Comparison of ENCODE assay signal across 2 cellular contexts in genomic region chr12:1566449-1567135, GRCh38.
TF ChIP-seq lines count a peak whose summit lies in the region.

No MANE protein-coding gene starts in this region.

TF ChIP-seq in HepG2, 621 proteins besides CTCF, POLR2A, EP300 and RAD21:
- TF ChIP-seq KAT7 (CRISPR knock-in tag; IDR thresholded peaks at IDR 0.05; ENCODE audit: borderline replicate concordance): no peak
- TF ChIP-seq KDM2A (CRISPR knock-in tag; IDR thresholded peaks at IDR 0.05; ENCODE audit: borderline replicate concordance, low read depth): no peak
- no peak for TF ChIP-seq ZNF576 (CRISPR knock-in tag; IDR thresholded peaks at IDR 0.05)
- TF ChIP-seq, protein P1, sequence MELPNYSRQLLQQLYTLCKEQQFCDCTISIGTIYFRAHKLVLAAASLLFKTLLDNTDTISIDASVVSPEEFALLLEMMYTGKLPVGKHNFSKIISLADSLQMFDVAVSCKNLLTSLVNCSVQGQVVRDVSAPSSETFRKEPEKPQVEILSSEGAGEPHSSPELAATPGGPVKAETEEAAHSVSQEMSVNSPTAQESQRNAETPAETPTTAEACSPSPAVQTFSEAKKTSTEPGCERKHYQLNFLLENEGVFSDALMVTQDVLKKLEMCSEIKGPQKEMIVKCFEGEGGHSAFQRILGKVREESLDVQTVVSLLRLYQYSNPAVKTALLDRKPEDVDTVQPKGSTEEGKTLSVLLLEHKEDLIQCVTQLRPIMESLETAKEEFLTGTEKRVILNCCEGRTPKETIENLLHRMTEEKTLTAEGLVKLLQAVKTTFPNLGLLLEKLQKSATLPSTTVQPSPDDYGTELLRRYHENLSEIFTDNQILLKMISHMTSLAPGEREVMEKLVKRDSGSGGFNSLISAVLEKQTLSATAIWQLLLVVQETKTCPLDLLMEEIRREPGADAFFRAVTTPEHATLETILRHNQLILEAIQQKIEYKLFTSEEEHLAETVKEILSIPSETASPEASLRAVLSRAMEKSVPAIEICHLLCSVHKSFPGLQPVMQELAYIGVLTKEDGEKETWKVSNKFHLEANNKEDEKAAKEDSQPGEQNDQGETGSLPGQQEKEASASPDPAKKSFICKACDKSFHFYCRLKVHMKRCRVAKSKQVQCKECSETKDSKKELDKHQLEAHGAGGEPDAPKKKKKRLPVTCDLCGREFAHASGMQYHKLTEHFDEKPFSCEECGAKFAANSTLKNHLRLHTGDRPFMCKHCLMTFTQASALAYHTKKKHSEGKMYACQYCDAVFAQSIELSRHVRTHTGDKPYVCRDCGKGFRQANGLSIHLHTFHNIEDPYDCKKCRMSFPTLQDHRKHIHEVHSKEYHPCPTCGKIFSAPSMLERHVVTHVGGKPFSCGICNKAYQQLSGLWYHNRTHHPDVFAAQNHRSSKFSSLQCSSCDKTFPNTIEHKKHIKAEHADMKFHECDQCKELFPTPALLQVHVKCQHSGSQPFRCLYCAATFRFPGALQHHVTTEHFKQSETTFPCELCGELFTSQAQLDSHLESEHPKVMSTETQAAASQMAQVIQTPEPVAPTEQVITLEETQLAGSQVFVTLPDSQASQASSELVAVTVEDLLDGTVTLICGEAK (IDR thresholded peaks at IDR 0.05): no peak
- TF ChIP-seq, protein P1 (CRISPR knock-in tag; IDR thresholded peaks at IDR 0.05): no peak
- TF ChIP-seq ZNF772 (CRISPR knock-in tag; IDR thresholded peaks at IDR 0.05): no peak
TF ChIP-seq in HepG2: peak in this region for 0.

TF ChIP-seq in neural cell, 6 proteins besides CTCF, POLR2A, EP300 and RAD21:
- TF ChIP-seq, protein P2, sequence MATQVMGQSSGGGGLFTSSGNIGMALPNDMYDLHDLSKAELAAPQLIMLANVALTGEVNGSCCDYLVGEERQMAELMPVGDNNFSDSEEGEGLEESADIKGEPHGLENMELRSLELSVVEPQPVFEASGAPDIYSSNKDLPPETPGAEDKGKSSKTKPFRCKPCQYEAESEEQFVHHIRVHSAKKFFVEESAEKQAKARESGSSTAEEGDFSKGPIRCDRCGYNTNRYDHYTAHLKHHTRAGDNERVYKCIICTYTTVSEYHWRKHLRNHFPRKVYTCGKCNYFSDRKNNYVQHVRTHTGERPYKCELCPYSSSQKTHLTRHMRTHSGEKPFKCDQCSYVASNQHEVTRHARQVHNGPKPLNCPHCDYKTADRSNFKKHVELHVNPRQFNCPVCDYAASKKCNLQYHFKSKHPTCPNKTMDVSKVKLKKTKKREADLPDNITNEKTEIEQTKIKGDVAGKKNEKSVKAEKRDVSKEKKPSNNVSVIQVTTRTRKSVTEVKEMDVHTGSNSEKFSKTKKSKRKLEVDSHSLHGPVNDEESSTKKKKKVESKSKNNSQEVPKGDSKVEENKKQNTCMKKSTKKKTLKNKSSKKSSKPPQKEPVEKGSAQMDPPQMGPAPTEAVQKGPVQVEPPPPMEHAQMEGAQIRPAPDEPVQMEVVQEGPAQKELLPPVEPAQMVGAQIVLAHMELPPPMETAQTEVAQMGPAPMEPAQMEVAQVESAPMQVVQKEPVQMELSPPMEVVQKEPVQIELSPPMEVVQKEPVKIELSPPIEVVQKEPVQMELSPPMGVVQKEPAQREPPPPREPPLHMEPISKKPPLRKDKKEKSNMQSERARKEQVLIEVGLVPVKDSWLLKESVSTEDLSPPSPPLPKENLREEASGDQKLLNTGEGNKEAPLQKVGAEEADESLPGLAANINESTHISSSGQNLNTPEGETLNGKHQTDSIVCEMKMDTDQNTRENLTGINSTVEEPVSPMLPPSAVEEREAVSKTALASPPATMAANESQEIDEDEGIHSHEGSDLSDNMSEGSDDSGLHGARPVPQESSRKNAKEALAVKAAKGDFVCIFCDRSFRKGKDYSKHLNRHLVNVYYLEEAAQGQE (IDR thresholded peaks at IDR 0.05; ENCODE audit: borderline replicate concordance): no peak
- TF ChIP-seq SMC3 (conservative IDR thresholded peaks at IDR 0.05; ENCODE audit: poor library complexity) (no peak), POLR2AphosphoS5 (IDR thresholded peaks at IDR 0.05) (no peak), EZH2 (IDR thresholded peaks at IDR 0.05; ENCODE audit: borderline replicate concordance, insufficient read depth, low read length, poor library complexity, severe bottlenecking) (no peak), TAF1 (IDR thresholded peaks at IDR 0.05; ENCODE audit: low read depth) (no peak), MXI1 (conservative IDR thresholded peaks at IDR 0.05; ENCODE audit: poor library complexity, severe bottlenecking) (no peak)
